12 cellular contexts compared by ENCODE assay signal in genomic region chr7:28165971-28166955, GRCh38. TPM values are rescaled to one million over a fixed set of nuclear protein-coding genes. Genes with fewer than 3 reads are reported as not detected.
DNase-seq lines count a peak whose midpoint lies in the region; ATAC-seq, FAIRE-seq and TF ChIP-seq lines count a peak whose summit lies in the region.
"Had no signal": no experiment of that assay in that cellular context is flagged by ENCODE, and none has a peak within 500 bp of the region (broad histone marks: within the 10 kb centered on the region; RNA-seq: fewer than 3 reads in every experiment).

No MANE protein-coding gene starts in this region.

- 77% methylated on average over 4 of the region's 4 CpGs for WGBS in A549 (ENCODE audit: missing lambda C conversion rate)
- 39% methylated on average over 4 of the region's 4 CpGs for WGBS in SK-N-SH (ENCODE audit: low lambda C conversion rate)

- TF ChIP-seq POLR2A in A549 (IDR thresholded peaks at IDR 0.05; ENCODE audit: low read length), result no peak

- CTCF ChIA-PET in A549 (lab: Yijun Ruan, JAX) (no interaction called here), SK-N-SH (lab: Yijun Ruan, JAX) (interaction anchor here (0.7 to 2.1 kb wide), 10 partner anchors 9 to 133 kb away, joined by 3 to 6 read pairs (median 4); no protein-coding TSS in a partner anchor)

- peaks cover 76% of the 10 kb centered on the region for H3K79me2 ChIP-seq in GM23338 (replicated peaks; ENCODE audit: insufficient read depth)
- H3K79me2 ChIP-seq in SK-N-SH (ENCODE audit: insufficient read depth), result 0 out of 2 replicates have a peak, but pooled peaks cover 2% of the 10 kb centered on the region

- peaks cover 30% of the 10 kb centered on the region for H3K4me1 Mint-ChIP-seq in GM23338
- no peaks in the 10 kb centered on the region for H3K4me1 Mint-ChIP-seq in T-helper 2 cell treated with Interferon-gamma antibody and Interleukin-4, amounts not matched to agents 5 μg/mL and 100 μg/mL, for 36 hours (ENCODE audit: low read depth)

- ATAC-seq in A549 (no peak), GM23338 (no peak), HG03095 (IDR thresholded peaks at IDR 0.05; ENCODE audit: unreplicated experiment) (no peak)

- no peak overlapping the region for H2AFZ ChIP-seq in GM23338
- H2AFZ ChIP-seq in SK-N-SH (ENCODE audit: low read depth), result peak overlapping the region; percentile 21; the same call in 1 of the 2 replicates

- H3F3A ChIP-seq in GM23338 (replicated peaks; ENCODE audit: low read depth) (no peaks in the 10 kb centered on the region), SK-N-SH (replicated peaks; ENCODE audit: insufficient read depth) (peaks cover 6% of the 10 kb centered on the region)

- DNase-seq in A549 (ENCODE audit: low read depth in 1 of 2, low spot score in 1 of 2) (no peak), GM23338 (ENCODE audit: low spot score) (no peak), SK-N-SH (no peak), fibroblast of villous mesenchyme (ENCODE audit: low read depth) (peak; percentile 96), NCI-H524 treated with DMSO at 0.1 percent for 48 hours (lab: John Stamatoyannopoulos, UW) (no peak)
- DNase-seq in activated CD8-positive, alpha-beta memory T cell treated with anti-CD3 and anti-CD28 coated beads, Interleukin-2, amount 50 U/mL, for 48 hours, result no peak
- DNase-seq in T-helper 2 cell treated with Interferon-gamma antibody and Interleukin-4, amounts not matched to agents 5 μg/mL and 100 μg/mL, for 36 hours (ENCODE audit: low spot score), result no peak
- DNase-seq: activated T-cell treated with anti-CD3 and anti-CD28 coated beads, Interleukin-2, amount 50 U/mL, for 1 hour; H7; NCI-H1105 treated with DMSO at 0.1 percent for 48 hours; NK-92 treated with Interleukin-12 subunit alpha and Interleukin-12 subunit beta, amount 100 ng/mL, for 24 hours had no signal

- POLR2A ChIA-PET in A549 (lab: Yijun Ruan, JAX), result no interaction called here
- POLR2A ChIA-PET in SK-N-SH (lab: Yijun Ruan, JAX), result no interaction called here

- no peak for TF ChIP-seq RAD21 in A549 (conservative IDR thresholded peaks at IDR 0.05 in 1 of 2, IDR thresholded peaks at IDR 0.05 in 1 of 2)
- TF ChIP-seq RAD21 in SK-N-SH (IDR thresholded peaks at IDR 0.05; ENCODE audit: low read length), result no peak

- 0 out of 3 replicates have a peak overlapping the region, but pooled peaks have one; percentile 4 for H3K4me2 ChIP-seq in A549
- H3K4me2 ChIP-seq in GM23338, result no peak overlapping the region
- peak overlapping the region; percentile 41 for H3K4me2 ChIP-seq in SK-N-SH

- H3K27me3 ChIP-seq in GM23338 (ENCODE audit: insufficient read depth) (no peaks in the 10 kb centered on the region), SK-N-SH (ENCODE audit: insufficient read depth) (no peaks in the 10 kb centered on the region)

- H3K9ac ChIP-seq in SK-N-SH, result peak overlapping the region; percentile 1; the same call in 1 of the 2 replicates

- no peaks in the 10 kb centered on the region for H3K27me3 Mint-ChIP-seq in GM23338 (ENCODE audit: insufficient read depth, low read depth, poor library complexity)
- peaks cover 20% of the 10 kb centered on the region for H3K27me3 Mint-ChIP-seq in T-helper 2 cell treated with Interferon-gamma antibody and Interleukin-4, amounts not matched to agents 5 μg/mL and 100 μg/mL, for 36 hours (ENCODE audit: low read depth)

- no peaks in the 10 kb centered on the region for H3K36me3 Mint-ChIP-seq in GM23338 (ENCODE audit: low read depth)
- no peaks in the 10 kb centered on the region for H3K36me3 Mint-ChIP-seq in T-helper 2 cell treated with Interferon-gamma antibody and Interleukin-4, amounts not matched to agents 5 μg/mL and 100 μg/mL, for 36 hours (ENCODE audit: low read depth)

- H4K20me1 ChIP-seq in GM23338 (replicated peaks; ENCODE audit: insufficient read depth), result no peaks in the 10 kb centered on the region
- no peaks in the 10 kb centered on the region for H4K20me1 ChIP-seq in SK-N-SH (ENCODE audit: insufficient read depth)

- H3K27ac Mint-ChIP-seq in GM23338, result no peak overlapping the region
- H3K27ac Mint-ChIP-seq in T-helper 2 cell treated with Interferon-gamma antibody and Interleukin-4, amounts not matched to agents 5 μg/mL and 100 μg/mL, for 36 hours, result no peak overlapping the region

- H3K9me2 ChIP-seq in GM23338 (ENCODE audit: insufficient read depth) (no peaks in the 10 kb centered on the region), SK-N-SH (no peaks in the 10 kb centered on the region)

- H3K27ac ChIP-seq in A549 (no peak overlapping the region), GM23338 (ENCODE audit: low read depth) (peak overlapping the region; percentile 62; the same call in 1 of the 2 replicates), SK-N-SH (ENCODE audit: low read depth in 2 of 2, low read length in 1 of 2) (peak overlapping the region in 1 of 2 experiments; percentile 53; a peak in 3 of 4 replicates)

- FAIRE-seq in A549 (lab: Jason Lieb, UNC), result no peak

- no peak overlapping the region for H3K4me3 Mint-ChIP-seq in GM23338
- H3K4me3 Mint-ChIP-seq in T-helper 2 cell treated with Interferon-gamma antibody and Interleukin-4, amounts not matched to agents 5 μg/mL and 100 μg/mL, for 36 hours, result no peak overlapping the region

- H3K36me3 ChIP-seq in GM23338 (ENCODE audit: insufficient read depth), result no peaks in the 10 kb centered on the region
- H3K36me3 ChIP-seq in SK-N-SH (replicated peaks in 1 of 2; ENCODE audit: control insufficient read depth in 1 of 2, insufficient read depth in 2 of 2, low read length in 1 of 2), result no peaks in the 10 kb centered on the region

- TF ChIP-seq CTCF in A549 (IDR thresholded peaks at IDR 0.05) (no peak), GM23338 (conservative IDR thresholded peaks at IDR 0.05; ENCODE audit: low read depth in 2 of 2) (no peak), SK-N-SH (IDR thresholded peaks at IDR 0.05) (no peak), fibroblast of villous mesenchyme (IDR thresholded peaks at IDR 0.05; ENCODE audit: insufficient read depth, low read depth, low read length) (no peak)

- TF ChIP-seq EP300 in A549 (IDR thresholded peaks at IDR 0.05) (no peak), SK-N-SH (IDR thresholded peaks at IDR 0.05; ENCODE audit: borderline replicate concordance in 1 of 2, low read depth in 1 of 2, low read length in 1 of 2) (no peak)

- no peaks in the 10 kb centered on the region for H3K9me3 ChIP-seq in A549
- no peaks in the 10 kb centered on the region for H3K9me3 ChIP-seq in SK-N-SH

- peaks cover 13% of the 10 kb centered on the region; the same call in 2 of the 3 replicates for H3K4me1 ChIP-seq in A549
- peaks cover 33% of the 10 kb centered on the region for H3K4me1 ChIP-seq in GM23338 (ENCODE audit: insufficient read depth)
- H3K4me1 ChIP-seq in SK-N-SH (ENCODE audit: control insufficient read depth in 1 of 2, insufficient read depth in 2 of 2, low read depth in 1 of 2, low read length in 1 of 2), result peaks cover 9 to 12% of the 10 kb centered on the region in 2 experiments; a peak in 2 of 4 replicates

- no peaks in the 10 kb centered on the region for H3K9me3 Mint-ChIP-seq in GM23338
- H3K9me3 Mint-ChIP-seq in T-helper 2 cell treated with Interferon-gamma antibody and Interleukin-4, amounts not matched to agents 5 μg/mL and 100 μg/mL, for 36 hours, result no peaks in the 10 kb centered on the region

- H3K4me3 ChIP-seq in A549, result no peak overlapping the region
- no peak overlapping the region for H3K4me3 ChIP-seq in GM23338
- no peak overlapping the region for H3K4me3 ChIP-seq in SK-N-SH (ENCODE audit: low read depth in 2 of 2, low read length in 1 of 2)
- no peak overlapping the region for H3K4me3 ChIP-seq in fibroblast of villous mesenchyme (ENCODE audit: low read depth, low read length)

TF ChIP-seq in A549, 52 proteins besides CTCF, POLR2A, EP300 and RAD21 (continues in another document):
- no peak for TF ChIP-seq FOXS1 (CRISPR knock-in tag; IDR thresholded peaks at IDR 0.05)
- TF ChIP-seq EHF (CRISPR knock-in tag; IDR thresholded peaks at IDR 0.05), result no peak
- no peak for TF ChIP-seq JUN (IDR thresholded peaks at IDR 0.05)

TF ChIP-seq in SK-N-SH, 30 proteins besides CTCF, POLR2A, EP300 and RAD21:
- no peak for TF ChIP-seq TCF12 (IDR thresholded peaks at IDR 0.05)
- TF ChIP-seq ZBTB33 (IDR thresholded peaks at IDR 0.05; ENCODE audit: borderline replicate concordance, low read depth), result no peak
- no peak for TF ChIP-seq RXRA (IDR thresholded peaks at IDR 0.05; ENCODE audit: borderline replicate concordance, low read depth)
- TF ChIP-seq FOSL2 (IDR thresholded peaks at IDR 0.05; ENCODE audit: borderline replicate concordance, low read depth), result peak; percentile 55; the same call in 1 of the 2 replicates
- peak; percentile 46 for TF ChIP-seq JUND (IDR thresholded peaks at IDR 0.05)
- no peak for TF ChIP-seq RFX5 (IDR thresholded peaks at IDR 0.05; ENCODE audit: low read length)
- TF ChIP-seq SIN3A (IDR thresholded peaks at IDR 0.05; ENCODE audit: borderline replicate concordance, low read depth, low read length), result no peak

RNA-seq across cellular contexts. Expression of gene JAZF1, which starts 14.3 kb away (rescaled TPM):
- polyA plus RNA-seq in A549 (2011; rRNA removed) (1.9 and 2.4 TPM in 2 replicates), A549 (2017; fragmentation: RNase III; extraction: RNeasy Plus Mini Kit Qiagen cat#74134 plus additional on column Dnase treatment) (2.6 to 2.8 TPM (median 2.7 TPM) in 3 replicates), GM23338 (2016; fragmentation: Nextera tagmentation; extraction: Ambion mirVana) (10.8 and 12.2 TPM in 2 replicates), SK-N-SH (2012; rRNA removed) (1.3 and 1.7 TPM in 2 replicates)
- 1.7 TPM in 2 replicates for polyA plus RNA-seq in A549 (2012; cell fraction: cytosol; rRNA removed)
- 0.70 and 1.2 TPM in 2 replicates for polyA plus RNA-seq in A549 (2012; cell fraction: nucleus; rRNA removed)
- 0.91 and 2.4 TPM in 2 replicates for polyA minus RNA-seq in A549 (2011; rRNA and poly(A)+ RNA removed)
- 21.4 and 22.2 TPM in 2 replicates for total RNA-seq in GM23338 (2014; rRNA removed; shearing (Covaris generic))
- polyA plus RNA-seq in SK-N-SH (2012; cell fraction: cytosol; rRNA removed), result 3.0 and 3.5 TPM in 2 replicates
- 1.6 and 2.2 TPM in 2 replicates for polyA plus RNA-seq in SK-N-SH (2012; cell fraction: nucleus; rRNA removed)
- total RNA-seq in fibroblast of villous mesenchyme, result 32.9 and 38.4 TPM in 2 replicates

Comparison
In these comparisons a context has a peak if more than half of its experiments do, and no peak if none do; other contexts are left out.
1. Of the 12 proteins assayed by ChIP-seq in both A549 and SK-N-SH: peak only in A549: none; only in SK-N-SH: FOSL2; in both: none; in neither: 11.